ENCODE assay signal across 21 cellular contexts in genomic region chr14:76432967-76433752, GRCh38. TPM values are rescaled to one million over a fixed set of nuclear protein-coding genes. Genes with fewer than 3 reads are reported as not detected.
DNase-seq lines count a peak whose midpoint lies in the region; ATAC-seq, FAIRE-seq and TF ChIP-seq lines count a peak whose summit lies in the region.
"Had no signal": no experiment of that assay in that cellular context is flagged by ENCODE, and none has a peak within 500 bp of the region (broad histone marks: within the 10 kb centered on the region; RNA-seq: fewer than 3 reads in every experiment).

No MANE protein-coding gene starts in this region.

- no peaks in the 10 kb centered on the region for H3K9me3 ChIP-seq in BLaER1 treated with 17β-estradiol and CSF1 and Interleukin-3, amounts not matched to agents 10 nM and 100 nM (replicated peaks in 1 of 11)
- H3K9me3 ChIP-seq in endodermal cell (ENCODE audit: control insufficient read depth, low read length) (no peaks in the 10 kb centered on the region), neural progenitor cell (ENCODE audit: low read depth) (no peaks in the 10 kb centered on the region)
- H3K9me3 ChIP-seq: Peyer's patch had no signal

- H3K79me2 ChIP-seq in neural progenitor cell (ENCODE audit: low read depth) = no peaks in the 10 kb centered on the region

- H3K9ac ChIP-seq in BLaER1 treated with 17β-estradiol and CSF1 and Interleukin-3, amounts not matched to agents 10 nM and 100 nM = peak overlapping the region in 1 of 11 experiments; percentile 48; a peak in 1 of 22 replicates
- no peak overlapping the region for H3K9ac ChIP-seq in endodermal cell (ENCODE audit: extremely low read depth, low read length, poor library complexity, severe bottlenecking)
- no peak overlapping the region for H3K9ac ChIP-seq in neural progenitor cell
- H3K9ac ChIP-seq: KMS-11 had no signal

- TF ChIP-seq CTCF in endodermal cell (conservative IDR thresholded peaks at IDR 0.05) = no peak
- no peak for TF ChIP-seq CTCF in neural progenitor cell (IDR thresholded peaks at IDR 0.05)
- TF ChIP-seq CTCF in chondrocyte (IDR thresholded peaks at IDR 0.05) = no peak

- H2AFZ ChIP-seq in neural progenitor cell (replicated peaks) = no peak overlapping the region

- peaks cover 0 to 61% (median 32%) of the 10 kb centered on the region in 10 experiments; a peak in 18 of 20 replicates for H3K4me1 ChIP-seq in BLaER1 treated with 17β-estradiol and CSF1 and Interleukin-3, amounts not matched to agents 10 nM and 100 nM
- H3K4me1 ChIP-seq in endodermal cell (ENCODE audit: control insufficient read depth, insufficient read depth, low read length) = peaks cover 2% of the 10 kb centered on the region
- H3K4me1 ChIP-seq in neural progenitor cell = peaks cover 29% of the 10 kb centered on the region
- H3K4me1 ChIP-seq: Peyer's patch had no signal

- peak overlapping the region in 9 of 11 experiments; percentile 41 to 88 (median 75); a peak in 15 of 22 replicates for H3K4me2 ChIP-seq in BLaER1 treated with 17β-estradiol and CSF1 and Interleukin-3, amounts not matched to agents 10 nM and 100 nM
- H3K4me2 ChIP-seq in neural progenitor cell = no peak overlapping the region
- H3K4me2 ChIP-seq: KMS-11 had no signal

- DNase-seq in HTR-8/SVneo (ENCODE audit: insufficient read length, low spot score) (no peak), endodermal cell (peak; percentile 62), neural progenitor cell (ENCODE audit: low spot score) (peak; percentile 50), chondrocyte (ENCODE audit: low spot score) (no peak)
- DNase-seq: C1 segment of cervical spinal cord; CD8-positive, alpha-beta memory T cell; DND-41; HCEC 1CT; MV-4-11; NCI-H187; NCI-H446 treated with DMSO at 0.1 percent for 48 hours; NCI-H748 treated with DMSO at 0.1 percent for 48 hours; NK-92 treated with Interleukin-12 subunit alpha and Interleukin-12 subunit beta, amount 100 ng/mL, for 24 hours; Peyer's patch had no signal

- no peak for ATAC-seq in HG02759 (IDR thresholded peaks at IDR 0.05; ENCODE audit: unreplicated experiment)
- no peak for ATAC-seq in HG03135 (IDR thresholded peaks at IDR 0.05; ENCODE audit: unreplicated experiment)
- no peak for ATAC-seq in GM21576 (IDR thresholded peaks at IDR 0.05; ENCODE audit: unreplicated experiment)

- H3K27ac ChIP-seq in BLaER1 treated with 17β-estradiol and CSF1 and Interleukin-3, amounts not matched to agents 10 nM and 100 nM = peak overlapping the region in 3 of 11 experiments; percentile 48 to 63 (median 59); a peak in 5 of 22 replicates
- H3K27ac ChIP-seq in endodermal cell (ENCODE audit: low read depth, low read length) = no peak overlapping the region
- H3K27ac ChIP-seq in neural progenitor cell = no peak overlapping the region
- H3K27ac ChIP-seq: KMS-11, Peyer's patch had no signal

- FAIRE-seq in HTR-8/SVneo (lab: Jason Lieb, UNC) = peak; percentile 80
- FAIRE-seq: G401.6 had no signal

- H3K36me3 ChIP-seq in BLaER1 treated with 17β-estradiol and CSF1 and Interleukin-3, amounts not matched to agents 10 nM and 100 nM = no peaks in the 10 kb centered on the region
- H3K36me3 ChIP-seq in endodermal cell (ENCODE audit: control insufficient read depth, insufficient read depth, low read length) = no peaks in the 10 kb centered on the region
- H3K36me3 ChIP-seq in neural progenitor cell = no peaks in the 10 kb centered on the region
- H3K36me3 ChIP-seq: Peyer's patch had no signal

- H3K9me3 Mint-ChIP-seq in endodermal cell (no peaks in the 10 kb centered on the region), neural progenitor cell (no peaks in the 10 kb centered on the region), chondrocyte (ENCODE audit: low read depth) (no peaks in the 10 kb centered on the region)
- H3K9me3 Mint-ChIP-seq: CD8-positive, alpha-beta memory T cell had no signal

- H3K27me3 Mint-ChIP-seq in endodermal cell (ENCODE audit: insufficient read depth) = peaks cover 6% of the 10 kb centered on the region
- H3K27me3 Mint-ChIP-seq in neural progenitor cell (ENCODE audit: insufficient read depth, low read depth) = peaks cover 5% of the 10 kb centered on the region
- peaks cover 7% of the 10 kb centered on the region for H3K27me3 Mint-ChIP-seq in chondrocyte (ENCODE audit: low read depth)

- WGBS in endodermal cell (ENCODE audit: insufficient coverage in 1 of 2, insufficient read length in 1 of 2), 2 experiments = 85 to 87% methylated on average over 9 to 13 of the region's 13 CpGs

- H3K36me3 Mint-ChIP-seq in endodermal cell (ENCODE audit: low read depth) = no peaks in the 10 kb centered on the region
- no peaks in the 10 kb centered on the region for H3K36me3 Mint-ChIP-seq in neural progenitor cell
- no peaks in the 10 kb centered on the region for H3K36me3 Mint-ChIP-seq in chondrocyte (ENCODE audit: low read depth)
- H3K36me3 Mint-ChIP-seq: CD8-positive, alpha-beta memory T cell had no signal

- H3K4me3 ChIP-seq in BLaER1 treated with 17β-estradiol and CSF1 and Interleukin-3, amounts not matched to agents 10 nM and 100 nM = no peak overlapping the region
- no peak overlapping the region for H3K4me3 ChIP-seq in endodermal cell (ENCODE audit: low read length)
- no peak overlapping the region for H3K4me3 ChIP-seq in neural progenitor cell
- H3K4me3 ChIP-seq: Peyer's patch had no signal

- H3K27ac Mint-ChIP-seq in endodermal cell = no peak overlapping the region
- H3K27ac Mint-ChIP-seq in neural progenitor cell = peak overlapping the region; percentile 18
- H3K27ac Mint-ChIP-seq in chondrocyte (ENCODE audit: unreplicated experiment) = no peak overlapping the region

- H3F3A ChIP-seq in neural progenitor cell (ENCODE audit: low read depth) = no peaks in the 10 kb centered on the region

- H3K4me3 Mint-ChIP-seq in endodermal cell (no peak overlapping the region), neural progenitor cell (no peak overlapping the region), chondrocyte (ENCODE audit: unreplicated experiment) (no peak overlapping the region)
- H3K4me3 Mint-ChIP-seq: CD8-positive, alpha-beta memory T cell had no signal

- H4K20me1 ChIP-seq in BLaER1 treated with 17β-estradiol and CSF1 and Interleukin-3, amounts not matched to agents 10 nM and 100 nM = no peaks in the 10 kb centered on the region; a peak in 1 of 22 replicates
- H4K20me1 ChIP-seq in neural progenitor cell (ENCODE audit: low read depth) = no peaks in the 10 kb centered on the region

- H3K27me3 ChIP-seq in BLaER1 treated with 17β-estradiol and CSF1 and Interleukin-3, amounts not matched to agents 10 nM and 100 nM = no peaks in the 10 kb centered on the region
- no peaks in the 10 kb centered on the region for H3K27me3 ChIP-seq in endodermal cell (ENCODE audit: control insufficient read depth, insufficient read depth, low read length, poor library complexity, severe bottlenecking)
- no peaks in the 10 kb centered on the region for H3K27me3 ChIP-seq in neural progenitor cell
- H3K27me3 ChIP-seq: Peyer's patch had no signal

- H3K4me1 Mint-ChIP-seq in endodermal cell = peaks cover 24% of the 10 kb centered on the region
- peaks cover 27% of the 10 kb centered on the region for H3K4me1 Mint-ChIP-seq in neural progenitor cell
- no peaks in the 10 kb centered on the region for H3K4me1 Mint-ChIP-seq in chondrocyte (ENCODE audit: low read depth)
- H3K4me1 Mint-ChIP-seq: CD8-positive, alpha-beta memory T cell had no signal

RNA-seq across cellular contexts. Expression of gene ESRRB, which starts 57.2 kb away (rescaled TPM):
- total RNA-seq in endodermal cell (1 to 10 TPM; 1.1 to 1.2 TPM), neural progenitor cell (ENCODE audit: low replicate concordance) (1.2 and 1.3 TPM in 2 replicates), chondrocyte (0.13 to 0.24 TPM (median 0.15 TPM) in 3 replicates)
- 1.0 TPM for polyA plus RNA-seq in endodermal cell (2013, experiment 1 of 2)
- polyA plus RNA-seq in endodermal cell (2013, experiment 2 of 2) = 0.79 TPM
- total RNA-seq: CD8-positive, alpha-beta memory T cell; SK-MEL-5 had no signal
- polyA plus RNA-seq: CD8-positive, alpha-beta memory T cell had no signal

Comparison
In these comparisons a context has a peak if more than half of its experiments do, and no peak if none do; other contexts are left out.
1. DNase-seq: peak in endodermal cell (single experiment) and neural progenitor cell (single experiment); none in HTR-8/SVneo (single experiment) and chondrocyte (single experiment).